ENCODE assay signal across 8 cellular contexts in the genomic region with DNA sequence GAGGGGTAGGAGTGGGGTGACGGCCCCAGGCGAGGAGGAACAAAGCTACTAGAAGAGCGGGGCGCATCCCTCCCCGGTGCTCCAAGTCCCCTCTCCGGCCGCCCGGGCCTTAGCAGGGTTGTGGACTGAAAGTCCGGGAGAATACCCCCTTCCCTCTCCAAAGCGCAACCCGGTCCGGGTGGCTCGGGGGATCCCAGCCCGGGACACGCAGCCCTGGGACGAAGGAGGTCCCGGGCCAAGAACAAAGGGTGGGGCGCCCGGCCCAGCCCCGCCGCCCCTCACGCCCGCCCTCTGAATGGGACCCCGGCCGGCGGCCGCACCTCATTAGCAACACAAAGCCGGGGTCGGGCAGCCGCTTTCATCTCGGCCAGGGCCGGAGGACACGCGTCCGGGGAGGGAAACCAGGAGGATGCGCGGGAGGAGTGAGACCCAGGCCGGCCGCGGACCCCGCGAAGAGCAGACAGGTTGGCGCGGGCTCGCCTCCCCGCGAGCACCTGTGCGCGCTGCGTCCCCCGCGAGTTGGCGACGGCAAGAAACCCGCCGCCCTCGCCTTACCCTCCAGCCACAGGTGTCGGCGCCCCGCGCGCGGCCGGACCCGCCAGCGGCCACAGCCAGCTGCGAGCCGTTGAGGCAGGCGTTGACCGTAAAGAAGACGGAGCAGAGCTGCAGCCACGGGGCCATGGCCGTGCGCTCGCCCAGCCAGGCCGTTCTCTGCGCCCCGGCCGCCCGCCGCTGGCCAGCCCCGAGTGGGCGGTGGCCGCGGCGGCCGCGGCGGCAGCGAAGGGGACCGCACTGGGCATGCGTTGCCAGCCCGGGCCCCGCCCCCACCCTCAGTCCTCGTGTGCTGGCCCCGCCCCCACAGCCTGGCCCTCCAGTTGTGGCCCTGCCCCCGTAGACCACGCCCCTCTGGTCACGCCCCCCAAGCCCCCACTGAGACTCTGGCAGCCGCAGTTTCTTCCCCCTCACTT. TPM values are rescaled to one million over a fixed set of nuclear protein-coding genes. Genes with fewer than 3 reads are reported as not detected.
DNase-seq lines count a peak whose midpoint lies in the region; ATAC-seq and TF ChIP-seq lines count a peak whose summit lies in the region.

A gene (minus strand): TSS at position 748 of the 968 bp plus-strand sequence. CDS start 67 bp downstream, at position 681.

- intact Hi-C loops in right lobe of liver (cut with DNase I), result no loop called here

- TF ChIP-seq POLR2A in right lobe of liver (IDR thresholded peaks at IDR 0.05), result no peak

- H3K4me3 ChIP-seq in BJ (ENCODE audit: low read depth, low read length) (peak within 1 kb of the TSS; percentile 48), right lobe of liver (peak within 1 kb of the TSS; percentile 58 to 70 (median 70))

- CTCF ChIA-PET in BJ (lab: Yijun Ruan, JAX), result interaction anchor here (1.1 kb wide), 1 partner anchor 14 kb away, joined by 3 read pairs; no protein-coding TSS in a partner anchor

- whole genome bisulfite sequencing in right lobe of liver (ENCODE audit: insufficient coverage, low coverage, low lambda C conversion rate, missing lambda C conversion rate), result 0% methylated on average over 2 of the region's 100 CpGs

- peaks cover 23% of the 10 kb centered on the region for H3K27me3 ChIP-seq in BJ (ENCODE audit: control insufficient read depth, insufficient read depth, low read length)
- no peaks in the 10 kb centered on the region for H3K27me3 ChIP-seq in right lobe of liver

- H3K4me1 ChIP-seq in right lobe of liver, result peaks cover 0 to 17% (median 3%) of the 10 kb centered on the region in 4 donors

- no peak for DNase-seq in BJ (ENCODE audit: low read depth)
- DNase-seq in NCI-H2029 treated with DMSO at 0.1 percent for 48 hours (lab: John Stamatoyannopoulos, UW), result peak; percentile 19
- DNase-seq in dermis microvascular lymphatic vessel endothelial cell (ENCODE audit: low read depth in 2 of 2), result peak; percentile 35 to 82
- DNase-seq in right lobe of liver, result peak; percentile 71 to 85 (median 73)
- peak; percentile 61 for DNase-seq in stimulated activated CD4-positive, alpha-beta T cell treated with anti-CD3 and anti-CD28 coated beads, Interleukin-4, amount 100 ng/mL, for 1 hour

- ATAC-seq in GM21529 (IDR thresholded peaks at IDR 0.05; ENCODE audit: unreplicated experiment) (peak; percentile 54), right lobe of liver (peak; percentile 85 to 89 (median 89)), GM19023 (IDR thresholded peaks at IDR 0.05; ENCODE audit: unreplicated experiment) (no peak)
- ATAC-seq in activated CD4-positive, CD25-positive, alpha-beta regulatory T cell treated with anti-CD3 and anti-CD28 coated beads, Interleukin-2, amount 50 U/mL, for 24 hours, result peak; percentile 42 to 68

- TF ChIP-seq CTCF in BJ (IDR thresholded peaks at IDR 0.05; ENCODE audit: insufficient read depth, low read depth, low read length) (no peak), right lobe of liver (IDR thresholded peaks at IDR 0.05) (no peak)

- H3K36me3 ChIP-seq in BJ (ENCODE audit: control insufficient read depth, insufficient read depth, low read length) (no peaks in the 10 kb centered on the region), right lobe of liver (no peaks in the 10 kb centered on the region)

- no peak within 1 kb of the TSS for H3K27ac ChIP-seq in right lobe of liver

- H3K9me3 ChIP-seq in right lobe of liver, result no peaks in the 10 kb centered on the region

- POLR2A ChIA-PET in BJ (lab: Charles Lee), result no interaction called here

RNA-seq across cellular contexts. Expression of the gene that starts here (rescaled TPM):
- 0.40 and 0.60 TPM in 2 replicates for polyA plus RNA-seq in BJ (2011; rRNA removed)
- 0.57 TPM in 2 replicates for polyA minus RNA-seq in BJ (2011; rRNA and poly(A)+ RNA removed)
- 0.26 and 0.38 TPM in 2 replicates for total RNA-seq in dermis microvascular lymphatic vessel endothelial cell
- total RNA-seq in right lobe of liver, result under 1 TPM; under 0.01 to 0.40 (median 0.29) TPM

Comparison
In these comparisons a context has a peak if more than half of its experiments do, and no peak if none do; other contexts are left out.
1. Peak in DNase-seq in dermis microvascular lymphatic vessel endothelial cell; RNA of the gene not detected or under 1 TPM.
2. Peak in DNase-seq, ATAC-seq and H3K4me3 ChIP-seq in right lobe of liver; RNA of the gene not detected or under 1 TPM.